17 cellular contexts compared by ENCODE assay signal in genomic region chr21:35827004-35827403, GRCh38.
A peak's percentile ranks its signal among the peaks of the same experiment; 100 is the strongest.
DNase-seq lines count a peak whose midpoint lies in the region; ATAC-seq and TF ChIP-seq lines count a peak whose summit lies in the region.
"Had no signal": no experiment of that assay in that cellular context is flagged by ENCODE, and none has a peak within 500 bp of the region (broad histone marks: within the 10 kb centered on the region; RNA-seq: fewer than 3 reads in every experiment).

No MANE protein-coding gene starts in this region.

- no peak overlapping the region for H2AFZ ChIP-seq in SK-N-SH (ENCODE audit: low read depth)
- H2AFZ ChIP-seq: GM23248 had no signal

- H3K9me2 ChIP-seq in SK-N-SH: no peaks in the 10 kb centered on the region

- no peak for TF ChIP-seq CTCF in SK-N-SH (IDR thresholded peaks at IDR 0.05)

- H3K27ac ChIP-seq in SK-N-SH (ENCODE audit: low read depth in 2 of 2, low read length in 1 of 2): no peak overlapping the region
- H3K27ac ChIP-seq: 22Rv1, BLaER1, C4-2B, GM23248 had no signal

- H3F3A ChIP-seq in SK-N-SH (replicated peaks; ENCODE audit: insufficient read depth): peaks cover 6% of the 10 kb centered on the region

- no peak overlapping the region for H3K4me3 ChIP-seq in SK-N-SH (ENCODE audit: low read depth in 2 of 2, low read length in 1 of 2)
- H3K4me3 ChIP-seq: BLaER1, GM23248 had no signal

- CTCF ChIA-PET in SK-N-SH (lab: Yijun Ruan, JAX): interaction anchor here (3.5 kb wide), 1 partner anchor 13 kb away, joined by 18 read pairs; no protein-coding TSS in a partner anchor

- POLR2A ChIA-PET in SK-N-SH (lab: Yijun Ruan, JAX): no interaction called here

- H3K79me2 ChIP-seq in SK-N-SH (ENCODE audit: insufficient read depth): no peaks in the 10 kb centered on the region

- no peak for TF ChIP-seq RAD21 in SK-N-SH (IDR thresholded peaks at IDR 0.05; ENCODE audit: low read length)

- no peaks in the 10 kb centered on the region for H3K4me1 ChIP-seq in SK-N-SH (ENCODE audit: control insufficient read depth in 1 of 2, insufficient read depth in 2 of 2, low read depth in 1 of 2, low read length in 1 of 2)
- H3K4me1 ChIP-seq: BLaER1 had no signal

- 60% methylated on average over 1 of the region's 1 CpG for whole genome bisulfite sequencing in SK-N-SH (ENCODE audit: low lambda C conversion rate)

- ATAC-seq in SK-N-SH treated with all-trans-retinoic acid at 6 μM for 48 hours (no peak), GM21423 (IDR thresholded peaks at IDR 0.05; ENCODE audit: unreplicated experiment) (no peak)
- ATAC-seq: CD8-positive, alpha-beta T cell had no signal

- H3K4me2 ChIP-seq in SK-N-SH: no peak overlapping the region
- H3K4me2 ChIP-seq: BLaER1 had no signal

- no peak overlapping the region for H3K9ac ChIP-seq in SK-N-SH
- H3K9ac ChIP-seq: BLaER1, GM23248 had no signal

- H3K27me3 ChIP-seq in SK-N-SH (ENCODE audit: insufficient read depth): no peaks in the 10 kb centered on the region
- H3K27me3 ChIP-seq: BLaER1 had no signal

- peaks cover 4% of the 10 kb centered on the region; the same call in 1 of the 2 replicates for H3K9me3 ChIP-seq in SK-N-SH
- H3K9me3 ChIP-seq: BLaER1 had no signal

- no peaks in the 10 kb centered on the region for H4K20me1 ChIP-seq in SK-N-SH (ENCODE audit: insufficient read depth)
- H4K20me1 ChIP-seq: BLaER1 had no signal

- DNase-seq in SK-N-SH (no peak), M059J (ENCODE audit: low read depth) (peak; percentile 39), SW480 (ENCODE audit: low spot score) (peak; percentile 94), DMS 273 treated with DMSO at 0.1 percent for 48 hours (lab: John Stamatoyannopoulos, UW) (no peak)
- DNase-seq: CD4-positive, CD25-positive, alpha-beta regulatory T cell; CD8-positive, alpha-beta T cell; DMS53; DMS79 treated with DMSO at 0.1 percent for 48 hours; GF-D8; GM23248; H7; HCEC 1CT had no signal

- TF ChIP-seq EP300 in SK-N-SH (IDR thresholded peaks at IDR 0.05; ENCODE audit: borderline replicate concordance in 1 of 2, low read depth in 1 of 2, low read length in 1 of 2): no peak

- no peaks in the 10 kb centered on the region for H3K36me3 ChIP-seq in SK-N-SH (replicated peaks in 1 of 2; ENCODE audit: control insufficient read depth in 1 of 2, insufficient read depth in 2 of 2, low read length in 1 of 2)
- H3K36me3 ChIP-seq: BLaER1 had no signal

TF ChIP-seq in SK-N-SH, 30 proteins besides CTCF, POLR2A, EP300 and RAD21:
- no peak for TF ChIP-seq GATA2 (CRISPR knock-in tag; IDR thresholded peaks at IDR 0.05)
- TF ChIP-seq, protein P1, sequence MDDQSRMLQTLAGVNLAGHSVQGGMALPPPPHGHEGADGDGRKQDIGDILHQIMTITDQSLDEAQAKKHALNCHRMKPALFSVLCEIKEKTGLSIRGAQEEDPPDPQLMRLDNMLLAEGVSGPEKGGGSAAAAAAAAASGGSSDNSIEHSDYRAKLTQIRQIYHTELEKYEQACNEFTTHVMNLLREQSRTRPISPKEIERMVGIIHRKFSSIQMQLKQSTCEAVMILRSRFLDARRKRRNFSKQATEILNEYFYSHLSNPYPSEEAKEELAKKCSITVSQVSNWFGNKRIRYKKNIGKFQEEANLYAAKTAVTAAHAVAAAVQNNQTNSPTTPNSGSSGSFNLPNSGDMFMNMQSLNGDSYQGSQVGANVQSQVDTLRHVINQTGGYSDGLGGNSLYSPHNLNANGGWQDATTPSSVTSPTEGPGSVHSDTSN (IDR thresholded peaks at IDR 0.05): 0 out of 2 replicates have a peak, but pooled peaks have one; percentile 12

TF ChIP-seq in SK-N-SH treated with all-trans-retinoic acid at 6 μM for 48 hours, 23 proteins besides CTCF, POLR2A, EP300 and RAD21:
- TF ChIP-seq, protein P2, sequence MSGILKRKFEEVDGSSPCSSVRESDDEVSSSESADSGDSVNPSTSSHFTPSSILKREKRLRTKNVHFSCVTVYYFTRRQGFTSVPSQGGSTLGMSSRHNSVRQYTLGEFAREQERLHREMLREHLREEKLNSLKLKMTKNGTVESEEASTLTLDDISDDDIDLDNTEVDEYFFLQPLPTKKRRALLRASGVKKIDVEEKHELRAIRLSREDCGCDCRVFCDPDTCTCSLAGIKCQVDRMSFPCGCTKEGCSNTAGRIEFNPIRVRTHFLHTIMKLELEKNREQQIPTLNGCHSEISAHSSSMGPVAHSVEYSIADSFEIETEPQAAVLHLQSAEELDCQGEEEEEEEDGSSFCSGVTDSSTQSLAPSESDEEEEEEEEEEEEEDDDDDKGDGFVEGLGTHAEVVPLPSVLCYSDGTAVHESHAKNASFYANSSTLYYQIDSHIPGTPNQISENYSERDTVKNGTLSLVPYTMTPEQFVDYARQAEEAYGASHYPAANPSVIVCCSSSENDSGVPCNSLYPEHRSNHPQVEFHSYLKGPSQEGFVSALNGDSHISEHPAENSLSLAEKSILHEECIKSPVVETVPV (CRISPR knock-in tag; IDR thresholded peaks at IDR 0.05): no peak
- TF ChIP-seq OSR1 (CRISPR knock-in tag; IDR thresholded peaks at IDR 0.05) (no peak), PPARA (CRISPR knock-in tag; IDR thresholded peaks at IDR 0.05; ENCODE audit: borderline replicate concordance) (no peak), RARB (CRISPR knock-in tag; IDR thresholded peaks at IDR 0.05) (no peak), ZNF8 (CRISPR knock-in tag; IDR thresholded peaks at IDR 0.05) (no peak), TOX (CRISPR knock-in tag; IDR thresholded peaks at IDR 0.05; ENCODE audit: borderline replicate concordance) (no peak), ZC3H10 (CRISPR knock-in tag; IDR thresholded peaks at IDR 0.05) (no peak), GLIS3 (CRISPR knock-in tag; IDR thresholded peaks at IDR 0.05) (no peak), TCF4 (CRISPR knock-in tag; IDR thresholded peaks at IDR 0.05; ENCODE audit: borderline replicate concordance) (no peak), ZNF565 (CRISPR knock-in tag; conservative IDR thresholded peaks at IDR 0.05; ENCODE audit: low read depth) (no peak), CSDC2 (CRISPR knock-in tag; IDR thresholded peaks at IDR 0.05) (no peak)

Comparison
In these comparisons a context has a peak if more than half of its experiments do, and no peak if none do; other contexts are left out.
1. DNase-seq: peak in M059J (single experiment) and SW480 (single experiment); none in SK-N-SH (single experiment) and DMS 273 treated with DMSO at 0.1 percent for 48 hours (single experiment).